Comparison of ENCODE assay signal across 10 cellular contexts in the genomic region with DNA sequence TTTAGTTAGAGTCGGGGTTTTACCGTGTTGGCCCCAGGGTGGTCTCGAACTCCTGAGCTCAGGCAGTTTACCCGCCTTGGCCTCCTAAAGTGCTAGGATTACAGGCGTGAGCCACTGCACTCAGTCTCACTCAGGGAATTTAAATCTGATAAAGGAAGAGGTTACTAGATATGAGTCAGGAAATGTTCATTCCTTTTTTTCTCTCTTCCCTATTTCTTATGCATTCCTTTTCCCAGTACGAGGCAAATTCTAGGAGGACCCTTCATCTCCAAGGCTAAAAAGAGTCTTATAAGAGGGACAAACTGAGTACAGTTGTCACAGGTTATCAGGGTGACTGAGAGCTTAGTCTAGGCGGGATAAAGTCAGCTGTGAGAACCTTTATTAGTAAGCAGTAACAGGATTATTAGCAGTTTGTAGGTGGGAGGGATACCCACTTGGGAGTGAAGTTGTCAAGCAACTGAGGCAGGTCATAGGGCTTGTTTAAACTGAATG. TPM values are rescaled to one million over a fixed set of nuclear protein-coding genes. Genes with fewer than 3 reads are reported as not detected.
A peak's percentile ranks its signal among the peaks of the same experiment; 100 is the strongest.
DNase-seq lines count a peak whose midpoint lies in the region; ATAC-seq and TF ChIP-seq lines count a peak whose summit lies in the region.
"Had no signal": no experiment of that assay in that cellular context is flagged by ENCODE, and none has a peak within 500 bp of the region (broad histone marks: within the 10 kb centered on the region; RNA-seq: fewer than 3 reads in every experiment).

No MANE protein-coding gene starts in this region.

- peaks cover 2% of the 10 kb centered on the region for H3K36me3 Mint-ChIP-seq in activated naive CD8-positive, alpha-beta T cell
- H3K36me3 Mint-ChIP-seq in activated naive CD8-positive, alpha-beta T cell treated with anti-CD3 and anti-CD28 coated beads, Interleukin-2, amount 50 U/mL, for 24 hours (ENCODE audit: low read depth): peaks cover 15% of the 10 kb centered on the region
- H3K36me3 Mint-ChIP-seq in brain: peaks cover 8% of the 10 kb centered on the region

- H3K9me3 Mint-ChIP-seq in activated naive CD8-positive, alpha-beta T cell (ENCODE audit: low read depth): no peaks in the 10 kb centered on the region
- no peaks in the 10 kb centered on the region for H3K9me3 Mint-ChIP-seq in activated naive CD8-positive, alpha-beta T cell treated with anti-CD3 and anti-CD28 coated beads, Interleukin-2, amount 50 U/mL, for 24 hours
- no peaks in the 10 kb centered on the region for H3K9me3 Mint-ChIP-seq in brain

- no peak overlapping the region for H3K4ac ChIP-seq in mesenchymal stem cell (ENCODE audit: low read depth in 1 of 2, low read length in 2 of 2)

- H3K36me3 ChIP-seq in mesenchymal stem cell (ENCODE audit: control insufficient read depth in 1 of 2, insufficient read depth in 2 of 2, low read depth in 1 of 2, low read length in 2 of 2): peaks cover 8 to 9% of the 10 kb centered on the region in 2 experiments
- H3K36me3 ChIP-seq in upper lobe of right lung: no peaks in the 10 kb centered on the region

- H3K27me3 Mint-ChIP-seq in activated naive CD8-positive, alpha-beta T cell: no peaks in the 10 kb centered on the region
- no peaks in the 10 kb centered on the region for H3K27me3 Mint-ChIP-seq in activated naive CD8-positive, alpha-beta T cell treated with anti-CD3 and anti-CD28 coated beads, Interleukin-2, amount 50 U/mL, for 24 hours
- H3K27me3 Mint-ChIP-seq in brain: peaks cover 2% of the 10 kb centered on the region

- H3K18ac ChIP-seq in mesenchymal stem cell (ENCODE audit: low read depth in 1 of 2, low read length in 2 of 2): peak overlapping the region; percentile 38 to 69

- H3K14ac ChIP-seq in mesenchymal stem cell (ENCODE audit: low read length in 2 of 2): no peak overlapping the region

- H2BK5ac ChIP-seq in mesenchymal stem cell (ENCODE audit: low read depth, low read length, poor library complexity, severe bottlenecking): no peak overlapping the region

- no peak overlapping the region for H2BK15ac ChIP-seq in mesenchymal stem cell (ENCODE audit: low read depth, poor library complexity, severe bottlenecking)

- H3K4me2 ChIP-seq in mesenchymal stem cell (ENCODE audit: low read length, poor library complexity, severe bottlenecking): no peak overlapping the region

- H3K27me3 ChIP-seq in mesenchymal stem cell (ENCODE audit: control insufficient read depth in 1 of 2, insufficient read depth in 1 of 2, low read length in 2 of 2) (no peaks in the 10 kb centered on the region), upper lobe of right lung (no peaks in the 10 kb centered on the region)

- ATAC-seq in activated naive CD8-positive, alpha-beta T cell treated with anti-CD3 and anti-CD28 coated beads, Interleukin-2, amount 50 U/mL, for 24 hours: no peak
- ATAC-seq in upper lobe of right lung (no peak), GM21526 (IDR thresholded peaks at IDR 0.05; ENCODE audit: low FRiP score, unreplicated experiment) (no peak)
- ATAC-seq: activated T-cell treated with anti-CD3 and anti-CD28 coated beads, Interleukin-2, amount 50 U/mL, for 4 hours had no signal

- TF ChIP-seq CTCF in brain (conservative IDR thresholded peaks at IDR 0.05) (no peak), upper lobe of right lung (IDR thresholded peaks at IDR 0.05) (no peak)

- peak overlapping the region; percentile 1 for H3K9ac ChIP-seq in mesenchymal stem cell (ENCODE audit: low read length)

- peaks cover 55% of the 10 kb centered on the region for H3K4me1 Mint-ChIP-seq in activated naive CD8-positive, alpha-beta T cell (ENCODE audit: low read depth)
- peaks cover 52% of the 10 kb centered on the region for H3K4me1 Mint-ChIP-seq in activated naive CD8-positive, alpha-beta T cell treated with anti-CD3 and anti-CD28 coated beads, Interleukin-2, amount 50 U/mL, for 24 hours
- H3K4me1 Mint-ChIP-seq in brain: peaks cover 37% of the 10 kb centered on the region

- H2BK120ac ChIP-seq in mesenchymal stem cell (ENCODE audit: low read depth, low read length): no peak overlapping the region

- no peak overlapping the region for H3K23ac ChIP-seq in mesenchymal stem cell (ENCODE audit: low read length in 2 of 2)

- no peak overlapping the region for H4K8ac ChIP-seq in mesenchymal stem cell (ENCODE audit: low read length)

- H3K9me3 ChIP-seq in mesenchymal stem cell (ENCODE audit: control insufficient read depth, low read length) (no peaks in the 10 kb centered on the region), upper lobe of right lung (no peaks in the 10 kb centered on the region)

- intact Hi-C loops in upper lobe of right lung (cut with DNase I): no loop called here

- H3K4me3 Mint-ChIP-seq in activated naive CD8-positive, alpha-beta T cell: no peak overlapping the region
- no peak overlapping the region for H3K4me3 Mint-ChIP-seq in activated naive CD8-positive, alpha-beta T cell treated with anti-CD3 and anti-CD28 coated beads, Interleukin-2, amount 50 U/mL, for 24 hours
- H3K4me3 Mint-ChIP-seq in brain: peak overlapping the region in 3 of 5 experiments; percentile 3 to 26 (median 23)

- no peak overlapping the region for H4K91ac ChIP-seq in mesenchymal stem cell (ENCODE audit: low read length)

- peaks cover 20% of the 10 kb centered on the region for H3K4me1 ChIP-seq in mesenchymal stem cell (ENCODE audit: control insufficient read depth, insufficient read depth, low read depth, low read length)
- peaks cover 66% of the 10 kb centered on the region for H3K4me1 ChIP-seq in upper lobe of right lung

- 19% methylated on average over 5 of the region's 7 CpGs for WGBS in mesenchymal stem cell

- H2AK5ac ChIP-seq in mesenchymal stem cell (ENCODE audit: low read length, severe bottlenecking): no peak overlapping the region

- H2AFZ ChIP-seq in mesenchymal stem cell (ENCODE audit: low read depth, low read length): no peak overlapping the region

- peak overlapping the region; percentile 29 for H3K27ac Mint-ChIP-seq in activated naive CD8-positive, alpha-beta T cell
- no peak overlapping the region for H3K27ac Mint-ChIP-seq in activated naive CD8-positive, alpha-beta T cell treated with anti-CD3 and anti-CD28 coated beads, Interleukin-2, amount 50 U/mL, for 24 hours
- peak overlapping the region; percentile 31 to 95 (median 74) for H3K27ac Mint-ChIP-seq in brain

- no peaks in the 10 kb centered on the region for H3K79me1 ChIP-seq in mesenchymal stem cell (replicated peaks; ENCODE audit: low read length, poor library complexity, severe bottlenecking)

- peak overlapping the region; percentile 61 for H3K27ac ChIP-seq in mesenchymal stem cell (ENCODE audit: low read length, poor library complexity, severe bottlenecking)
- peak overlapping the region; percentile 61 for H3K27ac ChIP-seq in upper lobe of right lung

- no peak for DNase-seq in activated naive CD8-positive, alpha-beta T cell treated with anti-CD3 and anti-CD28 coated beads, Interleukin-2, amount 50 U/mL, for 24 hours
- DNase-seq in mesenchymal stem cell (peak; percentile 81), upper lobe of right lung (no peak), AG08396 (ENCODE audit: low spot score) (no peak)
- no peak for DNase-seq in stimulated activated CD4-positive, alpha-beta T cell treated with anti-CD3 and anti-CD28 coated beads, Interleukin-4, amount 100 ng/mL, for 4 hours
- DNase-seq: activated T-cell treated with anti-CD3 and anti-CD28 coated beads, Interleukin-2, amount 50 U/mL, for 4 hours; NCI-H2227 treated with DMSO at 0.1 percent for 48 hours had no signal

- no peak overlapping the region for H3K4me3 ChIP-seq in mesenchymal stem cell (ENCODE audit: insufficient read depth in 1 of 2, low read depth in 1 of 2, low read length in 2 of 2)
- H3K4me3 ChIP-seq in upper lobe of right lung: no peak overlapping the region

- no peak overlapping the region for H2BK12ac ChIP-seq in mesenchymal stem cell (ENCODE audit: low read length in 2 of 2)

RNA-seq across cellular contexts. Expression of a gene that starts 9.1 kb away (rescaled TPM):
- 79.3 TPM for polyA plus RNA-seq in brain (ENCODE audit: insufficient read depth, low read depth, low replicate concordance)
- 94.0 TPM for polyA plus RNA-seq in mesenchymal stem cell (2013, experiment 1 of 2)
- polyA plus RNA-seq in mesenchymal stem cell (2013, experiment 2 of 2): 86.1 TPM
- 814 TPM for total RNA-seq in upper lobe of right lung

Comparison
In these comparisons a context has a peak if more than half of its experiments do, and no peak if none do; other contexts are left out.
1. H3K4me3 Mint-ChIP-seq: peak in brain (3 of 5); none in activated naive CD8-positive, alpha-beta T cell (single experiment) and activated naive CD8-positive, alpha-beta T cell treated with anti-CD3 and anti-CD28 coated beads, Interleukin-2, amount 50 U/mL, for 24 hours (single experiment).